In genomic region chr11:26011474-26011873, GRCh38 we compare ENCODE assay signal across 22 cellular contexts.
"Had no signal": no experiment of that assay in that cellular context is flagged by ENCODE, and none has a peak within 500 bp of the region (broad histone marks: within the 10 kb centered on the region; RNA-seq: fewer than 3 reads in every experiment).

No MANE protein-coding gene starts in this region.

- H3K27ac Mint-ChIP-seq: dendritic cell treated with granulocyte-macrophage colony-stimulating factor and Interleukin-4, amounts not matched to agents 40 ng/mL and 50 ng/mL, for 4 days; effector memory CD8-positive, alpha-beta T cell; immature natural killer cell; naive thymus-derived CD8-positive, alpha-beta T cell had no signal

- H3K27ac ChIP-seq: epithelial cell of prostate, esophagus muscularis mucosa, gastrocnemius medialis, ovary, suprapubic skin, thyroid gland, upper lobe of right lung, vagina had no signal

- H3K27me3 Mint-ChIP-seq: dendritic cell treated with granulocyte-macrophage colony-stimulating factor and Interleukin-4, amounts not matched to agents 40 ng/mL and 50 ng/mL, for 4 days; effector memory CD8-positive, alpha-beta T cell; naive thymus-derived CD8-positive, alpha-beta T cell had no signal

- H3K27me3 ChIP-seq: esophagus muscularis mucosa, gastrocnemius medialis, ovary, suprapubic skin, thyroid gland, upper lobe of right lung, vagina had no signal

- H3K4me1 Mint-ChIP-seq: immature natural killer cell; naive thymus-derived CD8-positive, alpha-beta T cell; neural crest cell had no signal

- H3K36me3 Mint-ChIP-seq: immature natural killer cell; naive thymus-derived CD8-positive, alpha-beta T cell had no signal

- DNase-seq: cerebellar nuclear complex; effector memory CD8-positive, alpha-beta T cell; gastrocnemius medialis; immature natural killer cell; kidney; left colon; mucosa of descending colon; naive thymus-derived CD8-positive, alpha-beta T cell; ovary; right cardiac atrium; small intestine; stimulated activated CD4-positive, alpha-beta T cell treated with anti-CD3 and anti-CD28 coated beads, Interleukin-12 subunit alpha, Interleukin-12 subunit beta, amount 100 ng/mL, for 4 hours; stimulated activated CD4-positive, alpha-beta T cell treated with anti-CD3 and anti-CD28 coated beads, Interleukin-2, amount 100 ng/mL, for 48 hours; stimulated activated naive CD4-positive, alpha-beta T cell treated with Interleukin-2 at 50 U/mL for 16 hours; thyroid gland; upper lobe of right lung had no signal

- H3K4me3 ChIP-seq: esophagus muscularis mucosa, gastrocnemius medialis, mucosa of descending colon, ovary, suprapubic skin, thyroid gland, upper lobe of right lung, vagina had no signal

- H3K9me3 ChIP-seq: esophagus muscularis mucosa, gastrocnemius medialis, mucosa of descending colon, ovary, suprapubic skin, thyroid gland, upper lobe of right lung, vagina had no signal

- H3K9me3 Mint-ChIP-seq: dendritic cell treated with granulocyte-macrophage colony-stimulating factor and Interleukin-4, amounts not matched to agents 40 ng/mL and 50 ng/mL, for 4 days had no signal

- H3K36me3 ChIP-seq: esophagus muscularis mucosa, gastrocnemius medialis, ovary, suprapubic skin, thyroid gland, upper lobe of right lung, vagina had no signal

- H3K4me3 Mint-ChIP-seq: dendritic cell treated with granulocyte-macrophage colony-stimulating factor and Interleukin-4, amounts not matched to agents 40 ng/mL and 50 ng/mL, for 4 days; effector memory CD8-positive, alpha-beta T cell; immature natural killer cell; naive thymus-derived CD8-positive, alpha-beta T cell; neural crest cell had no signal

- ATAC-seq: effector memory CD8-positive, alpha-beta T cell; gastrocnemius medialis; left colon; mucosa of descending colon; naive thymus-derived CD8-positive, alpha-beta T cell; right cardiac atrium; upper lobe of right lung had no signal
